In the genomic region with DNA sequence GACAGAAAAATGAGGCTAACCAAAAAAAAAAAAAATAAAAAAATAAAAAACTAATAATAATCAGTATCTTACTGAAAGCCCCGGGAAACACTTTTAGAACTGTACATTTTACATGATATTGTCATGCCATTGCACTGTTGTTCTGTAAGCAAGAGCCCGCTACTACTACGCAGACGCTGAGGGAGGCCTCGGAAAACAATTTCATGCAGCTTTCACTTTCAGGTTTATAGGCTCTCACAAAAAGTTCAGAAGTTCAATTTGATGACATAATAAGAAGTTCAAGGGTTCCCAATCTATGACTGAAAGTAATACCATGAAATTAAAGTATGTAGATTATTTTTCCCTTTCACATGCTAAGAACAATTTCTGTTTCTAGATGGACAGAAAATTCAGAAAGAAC, we compare ENCODE assay signal across 10 cellular contexts.
A peak's percentile ranks its signal among the peaks of the same experiment; 100 is the strongest.
DNase-seq lines count a peak whose midpoint lies in the region; ATAC-seq and TF ChIP-seq lines count a peak whose summit lies in the region.
"Had no signal": no experiment of that assay in that cellular context is flagged by ENCODE, and none has a peak within 500 bp of the region (broad histone marks: within the 10 kb centered on the region; RNA-seq: fewer than 3 reads in every experiment).

No MANE protein-coding gene starts in this region.

- H3K4me2 ChIP-seq in neural progenitor cell (peak overlapping the region; percentile 3), osteoblast (ENCODE audit: insufficient read depth, low read length) (no peak overlapping the region)

- no peaks in the 10 kb centered on the region for H3K27me3 Mint-ChIP-seq in activated CD4-positive, alpha-beta T cell treated with anti-CD3 and anti-CD28 coated beads, Interleukin-2, amount 10 ng/mL, durations not matched to agents 7 days and 5 days
- peaks cover 4% of the 10 kb centered on the region for H3K27me3 Mint-ChIP-seq in neural progenitor cell (ENCODE audit: insufficient read depth, low read depth)

- H3K4me1 Mint-ChIP-seq in activated CD4-positive, alpha-beta T cell treated with anti-CD3 and anti-CD28 coated beads, Interleukin-2, amount 10 ng/mL, durations not matched to agents 7 days and 5 days, result peaks cover 9% of the 10 kb centered on the region
- H3K4me1 Mint-ChIP-seq in neural progenitor cell, result peaks cover 18% of the 10 kb centered on the region

- H3K4me1 ChIP-seq in neural progenitor cell, result peaks cover 8% of the 10 kb centered on the region
- H3K4me1 ChIP-seq in osteoblast (ENCODE audit: insufficient read depth, low read length), result no peaks in the 10 kb centered on the region

- H3F3A ChIP-seq in neural progenitor cell (ENCODE audit: low read depth), result no peaks in the 10 kb centered on the region

- no peak for TF ChIP-seq CTCF in neural progenitor cell (IDR thresholded peaks at IDR 0.05)
- TF ChIP-seq CTCF in osteoblast (IDR thresholded peaks at IDR 0.05; ENCODE audit: extremely low read depth, low read depth, low read length), result no peak

- H3K27ac ChIP-seq in neural progenitor cell (no peak overlapping the region), osteoblast (ENCODE audit: low read depth, low read length) (no peak overlapping the region)

- peak; percentile 74 for ATAC-seq in HG02759 (IDR thresholded peaks at IDR 0.05; ENCODE audit: unreplicated experiment)

- H3K27ac Mint-ChIP-seq in activated CD4-positive, alpha-beta T cell treated with anti-CD3 and anti-CD28 coated beads, Interleukin-2, amount 10 ng/mL, durations not matched to agents 7 days and 5 days, result peak overlapping the region; percentile 73
- no peak overlapping the region for H3K27ac Mint-ChIP-seq in neural progenitor cell

- POLR2A ChIA-PET in activated CD4-positive, alpha-beta T cell treated with anti-CD3 and anti-CD28 coated beads, Interleukin-2, amount 10 ng/mL, durations not matched to agents 7 days and 5 days (lab: Charles Lee), result no interaction called here

- H3K36me3 ChIP-seq in neural progenitor cell (no peaks in the 10 kb centered on the region), H7 (replicated peaks; ENCODE audit: control insufficient read depth, insufficient read depth, low read length) (no peaks in the 10 kb centered on the region), osteoblast (ENCODE audit: insufficient read depth, low read length) (no peaks in the 10 kb centered on the region)

- peak overlapping the region; percentile 36 for H3K4me3 Mint-ChIP-seq in activated CD4-positive, alpha-beta T cell treated with anti-CD3 and anti-CD28 coated beads, Interleukin-2, amount 10 ng/mL, durations not matched to agents 7 days and 5 days
- H3K4me3 Mint-ChIP-seq in neural progenitor cell, result no peak overlapping the region

- H3K27me3 ChIP-seq in neural progenitor cell (no peaks in the 10 kb centered on the region), H7 (ENCODE audit: control insufficient read depth, insufficient read depth, low read length) (no peaks in the 10 kb centered on the region), osteoblast (ENCODE audit: insufficient read depth, low read length) (no peaks in the 10 kb centered on the region)

- peak; percentile 63 for DNase-seq in activated effector memory CD4-positive, alpha-beta T cell treated with anti-CD3 and anti-CD28 coated beads, Interleukin-2, amount 50 U/mL, for 16 hours
- no peak for DNase-seq in activated effector memory CD4-positive, alpha-beta T cell treated with Interleukin-2 at 50 U/mL for 16 hours
- peak; percentile 27 for DNase-seq in activated CD4-positive, alpha-beta T cell treated with anti-CD3 and anti-CD28 coated beads, Interleukin-2, amount 10 ng/mL, durations not matched to agents 7 days and 5 days
- DNase-seq in neural progenitor cell (ENCODE audit: low spot score) (no peak), H7 (no peak), osteoblast (ENCODE audit: insufficient read length, low spot score, missing footprints) (no peak), NCI-H2029 treated with DMSO at 0.1 percent for 48 hours (lab: John Stamatoyannopoulos, UW) (no peak)
- DNase-seq: kidney glomerular epithelial cell, NCI-H524 had no signal

- H4K20me1 ChIP-seq in neural progenitor cell (ENCODE audit: low read depth) (no peaks in the 10 kb centered on the region), osteoblast (ENCODE audit: insufficient read depth, low read length) (no peaks in the 10 kb centered on the region)

- no peaks in the 10 kb centered on the region for H3K9me3 Mint-ChIP-seq in activated CD4-positive, alpha-beta T cell treated with anti-CD3 and anti-CD28 coated beads, Interleukin-2, amount 10 ng/mL, durations not matched to agents 7 days and 5 days
- peaks cover 4% of the 10 kb centered on the region for H3K9me3 Mint-ChIP-seq in neural progenitor cell

- no peak overlapping the region for H3K9ac ChIP-seq in neural progenitor cell

- peak overlapping the region; percentile 86 for H2AFZ ChIP-seq in neural progenitor cell (replicated peaks)
- no peak overlapping the region for H2AFZ ChIP-seq in osteoblast (ENCODE audit: low read length)

- H3K79me2 ChIP-seq in neural progenitor cell (ENCODE audit: low read depth) (no peaks in the 10 kb centered on the region), osteoblast (ENCODE audit: insufficient read depth, low read length) (no peaks in the 10 kb centered on the region)

- CTCF ChIA-PET in activated CD4-positive, alpha-beta T cell treated with anti-CD3 and anti-CD28 coated beads, Interleukin-2, amount 10 ng/mL, durations not matched to agents 7 days and 5 days (lab: Charles Lee), result no interaction called here

- no peaks in the 10 kb centered on the region for H3K36me3 Mint-ChIP-seq in activated CD4-positive, alpha-beta T cell treated with anti-CD3 and anti-CD28 coated beads, Interleukin-2, amount 10 ng/mL, durations not matched to agents 7 days and 5 days (ENCODE audit: low read depth)
- no peaks in the 10 kb centered on the region for H3K36me3 Mint-ChIP-seq in neural progenitor cell

- no peak overlapping the region for H3K4me3 ChIP-seq in neural progenitor cell
- no peak overlapping the region for H3K4me3 ChIP-seq in H7 (ENCODE audit: insufficient read depth, low read depth, low read length)
- no peak overlapping the region for H3K4me3 ChIP-seq in osteoblast (ENCODE audit: insufficient read depth, low read length)

- H3K9me3 ChIP-seq in neural progenitor cell (ENCODE audit: low read depth), result no peaks in the 10 kb centered on the region
- no peaks in the 10 kb centered on the region for H3K9me3 ChIP-seq in osteoblast (ENCODE audit: low read depth, low read length)

Comparison
In these comparisons a context has a peak if more than half of its experiments do, and no peak if none do; other contexts are left out.
1. DNase-seq: peak in activated effector memory CD4-positive, alpha-beta T cell treated with anti-CD3 and anti-CD28 coated beads, Interleukin-2, amount 50 U/mL, for 16 hours (single experiment) and activated CD4-positive, alpha-beta T cell treated with anti-CD3 and anti-CD28 coated beads, Interleukin-2, amount 10 ng/mL, durations not matched to agents 7 days and 5 days (single experiment); none in activated effector memory CD4-positive, alpha-beta T cell treated with Interleukin-2 at 50 U/mL for 16 hours (single experiment), neural progenitor cell (single experiment), H7 (single experiment), osteoblast (single experiment) and NCI-H2029 treated with DMSO at 0.1 percent for 48 hours (single experiment).